In genomic region chr4:92136434-92136833, GRCh38 we compare ENCODE assay signal across 5 cellular contexts.
TF ChIP-seq lines count a peak whose summit lies in the region.

No MANE protein-coding gene starts in this region.

TF ChIP-seq in HEK293, 187 proteins besides CTCF, POLR2A, EP300 and RAD21:
- TF ChIP-seq ZNF146 (tag by site-specific recombination; IDR thresholded peaks at IDR 0.05) (peak; percentile 65; the same call in 1 of the 2 replicates), ZNF521 (tag by site-specific recombination; IDR thresholded peaks at IDR 0.05) (no peak), ZIC2 (tag by site-specific recombination; IDR thresholded peaks at IDR 0.05) (no peak), ZNF596 (tag by site-specific recombination; IDR thresholded peaks at IDR 0.05) (no peak)
TF ChIP-seq in HEK293: peak in this region for 1.

TF ChIP-seq in WTC11, 78 proteins besides CTCF, POLR2A, EP300 and RAD21:
- TF ChIP-seq ZNF512 (CRISPR knock-in tag; IDR thresholded peaks at IDR 0.05; ENCODE audit: borderline replicate concordance) (0 out of 2 replicates have a peak, but pooled peaks have one; percentile 66), RORB (CRISPR knock-in tag; IDR thresholded peaks at IDR 0.05) (no peak), TEAD4 (CRISPR knock-in tag; IDR thresholded peaks at IDR 0.05) (no peak), GTF2I (CRISPR knock-in tag; conservative IDR thresholded peaks at IDR 0.05) (peak; percentile 48; the same call in 1 of the 2 replicates)

TF ChIP-seq in K562, 482 proteins besides CTCF, POLR2A, EP300 and RAD21:
- peak; percentile 90 for TF ChIP-seq ZNF146 (CRISPR knock-in tag; IDR thresholded peaks at IDR 0.05; ENCODE audit: unreplicated experiment)
- TF ChIP-seq TEAD4 (IDR thresholded peaks at IDR 0.05; ENCODE audit: low read length), result no peak
- TF ChIP-seq TEAD4 (CRISPR knock-in tag; IDR thresholded peaks at IDR 0.05; ENCODE audit: borderline replicate concordance), result no peak
- TF ChIP-seq RBM25 (IDR thresholded peaks at IDR 0.05; ENCODE audit: low read depth, low read length, severe bottlenecking), result peak; percentile 15
TF ChIP-seq in K562: peak in this region for 2.

TF ChIP-seq in H1, 55 proteins besides CTCF, POLR2A, EP300 and RAD21:
- TF ChIP-seq HDAC2 (IDR thresholded peaks at IDR 0.05; ENCODE audit: borderline replicate concordance in 1 of 2, low read depth in 2 of 2, low read length in 2 of 2), result peak in 1 of 2 experiments; percentile 81; a peak in 1 of 4 replicates
- peak; percentile 86 for TF ChIP-seq KDM1A (IDR thresholded peaks at IDR 0.05; ENCODE audit: borderline replicate concordance, low read length)
- no peak for TF ChIP-seq ZNF274 (IDR thresholded peaks at IDR 0.05; ENCODE audit: borderline replicate concordance, extremely low read depth, low read length)

TF ChIP-seq in SK-N-SH, 30 proteins besides CTCF, POLR2A, EP300 and RAD21:
- TF ChIP-seq SIN3A (IDR thresholded peaks at IDR 0.05; ENCODE audit: borderline replicate concordance, low read depth, low read length) (no peak), GABPA (IDR thresholded peaks at IDR 0.05; ENCODE audit: low read depth) (no peak), YY1 (IDR thresholded peaks at IDR 0.05; ENCODE audit: low read depth) (no peak), PBX3 (IDR thresholded peaks at IDR 0.05) (no peak), POLR2AphosphoS5 (IDR thresholded peaks at IDR 0.05; ENCODE audit: low read depth, low read length) (no peak), FOXJ3 (CRISPR knock-in tag; IDR thresholded peaks at IDR 0.05) (no peak), TAF1 (IDR thresholded peaks at IDR 0.05; ENCODE audit: borderline replicate concordance, low read depth, low read length) (no peak), RCOR1 (IDR thresholded peaks at IDR 0.05; ENCODE audit: low read length) (no peak), FOXM1 (IDR thresholded peaks at IDR 0.05; ENCODE audit: low read depth) (no peak), TCF12 (IDR thresholded peaks at IDR 0.05) (no peak)
